ENCODE assay signal across 1 cellular context in the genomic region with DNA sequence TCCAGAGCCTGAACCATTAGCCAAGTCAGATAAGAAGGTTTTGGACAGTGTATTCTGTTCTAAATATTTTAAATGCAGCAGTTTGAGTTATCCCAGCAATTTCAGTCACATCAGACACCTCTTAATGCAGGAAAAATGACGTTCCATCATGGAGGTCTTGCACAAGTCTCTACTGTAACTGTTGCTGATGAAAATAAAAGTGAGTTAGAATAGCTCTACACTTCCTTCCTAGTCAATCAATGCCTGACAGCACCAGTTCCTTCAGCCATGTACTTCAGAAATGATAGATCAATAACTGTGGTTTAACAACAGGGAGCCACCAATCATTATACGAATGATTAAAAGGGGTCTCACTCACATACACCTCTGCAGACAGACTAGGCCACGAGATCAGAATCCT.
TF ChIP-seq lines count a peak whose summit lies in the region.

No MANE protein-coding gene starts in this region.

TF ChIP-seq in IMR-90, 13 proteins besides CTCF, POLR2A, EP300 and RAD21 (continued from another document):
- TF ChIP-seq NFE2L2 (IDR thresholded peaks at IDR 0.05; ENCODE audit: low read depth, low read length) (no peak), SMC3 (IDR thresholded peaks at IDR 0.05; ENCODE audit: low read depth, low read length) (no peak)
